In the genomic region with DNA sequence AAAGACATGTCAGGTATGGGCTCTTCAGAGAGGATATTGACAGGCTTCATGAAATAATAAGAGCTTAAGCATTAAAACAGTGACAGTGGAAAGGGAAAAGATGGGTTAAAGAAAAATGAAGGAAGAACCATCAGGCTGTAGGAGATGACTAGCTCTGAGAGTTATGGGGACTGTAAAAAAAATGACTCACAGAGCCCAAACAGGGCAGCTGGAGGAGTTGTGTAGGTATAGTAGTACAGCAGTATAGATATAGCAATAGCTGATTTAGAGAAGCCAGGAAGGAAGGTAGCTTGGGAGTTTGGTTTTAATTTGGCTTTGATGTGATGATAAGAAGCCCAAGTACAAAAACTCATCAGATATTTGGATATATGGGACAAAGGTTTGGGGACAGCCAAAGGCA, we compare ENCODE assay signal across 23 cellular contexts.
DNase-seq lines count a peak whose midpoint lies in the region; TF ChIP-seq lines count a peak whose summit lies in the region.
"Had no signal": no experiment of that assay in that cellular context is flagged by ENCODE, and none has a peak within 500 bp of the region (broad histone marks: within the 10 kb centered on the region; RNA-seq: fewer than 3 reads in every experiment).

No MANE protein-coding gene starts in this region.

- no peaks in the 10 kb centered on the region for H4K20me1 ChIP-seq in GM23248 (ENCODE audit: insufficient read depth)
- H4K20me1 ChIP-seq: BLaER1 had no signal

- no peaks in the 10 kb centered on the region for H3F3A ChIP-seq in GM23248 (ENCODE audit: insufficient read depth)

- H3K4me3 Mint-ChIP-seq in nephron, result no peak overlapping the region
- H3K4me3 Mint-ChIP-seq: CD14-positive monocyte; CD4-positive, alpha-beta memory T cell; CD4-positive, CD25-positive, alpha-beta regulatory T cell; CD8-positive, alpha-beta memory T cell had no signal

- DNase-seq in GM23248 (peak; percentile 40), RKO (ENCODE audit: low spot score) (peak; percentile 12), NCI-H748 treated with DMSO at 0.1 percent for 48 hours (lab: John Stamatoyannopoulos, UW) (no peak)
- DNase-seq in activated CD4-positive, alpha-beta T cell treated with anti-CD3 and anti-CD28 coated beads, Interleukin-2, amount 50 U/mL, for 1 hour, result no peak
- no peak for DNase-seq in activated CD8-positive, alpha-beta memory T cell treated with anti-CD3 and anti-CD28 coated beads, Interleukin-2, amount 50 U/mL, for 48 hours
- no peak for DNase-seq in central memory CD4-positive, alpha-beta T cell
- DNase-seq: 8988T; ACHN; BE2C; C1 segment of cervical spinal cord; CD4-positive, alpha-beta memory T cell; CD4-positive, CD25-positive, alpha-beta regulatory T cell; CD8-positive, alpha-beta memory T cell; COR-L47; DMS 273 treated with DMSO at 0.1 percent for 48 hours; DMS153; DMS53; DMS79; DND-41; GF-D8 had no signal

- no peaks in the 10 kb centered on the region for H3K4me1 ChIP-seq in GM23248 (ENCODE audit: insufficient read depth)
- H3K4me1 ChIP-seq: BE2C, BLaER1 had no signal

- no peaks in the 10 kb centered on the region for H3K9me3 ChIP-seq in GM23248 (ENCODE audit: low read depth)
- H3K9me3 ChIP-seq: BE2C, BLaER1 had no signal

- no peak for TF ChIP-seq CTCF in nephron (IDR thresholded peaks at IDR 0.05; ENCODE audit: unreplicated experiment in 3 of 3)

- H3K4me2 ChIP-seq in GM23248 (ENCODE audit: unreplicated experiment), result no peak overlapping the region
- H3K4me2 ChIP-seq: BLaER1 had no signal

- peaks cover 23% of the 10 kb centered on the region for H3K4me1 Mint-ChIP-seq in nephron
- H3K4me1 Mint-ChIP-seq: CD4-positive, alpha-beta memory T cell; CD8-positive, alpha-beta memory T cell had no signal

- no peaks in the 10 kb centered on the region for H3K27me3 ChIP-seq in GM23248 (replicated peaks; ENCODE audit: insufficient read depth)
- H3K27me3 ChIP-seq: BE2C, BLaER1 had no signal

- H3K27ac Mint-ChIP-seq in nephron, result peak overlapping the region; percentile 80 to 91 (median 89)
- H3K27ac Mint-ChIP-seq: CD4-positive, alpha-beta memory T cell; CD4-positive, CD25-positive, alpha-beta regulatory T cell had no signal

- no peak overlapping the region for H3K9ac ChIP-seq in GM23248
- H3K9ac ChIP-seq: BLaER1 had no signal

- no peaks in the 10 kb centered on the region for H3K79me2 ChIP-seq in GM23248 (ENCODE audit: insufficient read depth)

- no peak overlapping the region for H3K4me3 ChIP-seq in GM23248
- H3K4me3 ChIP-seq: BLaER1 had no signal

- H3K9me2 ChIP-seq in GM23248 (ENCODE audit: insufficient read depth), result no peaks in the 10 kb centered on the region

- no peaks in the 10 kb centered on the region for H3K9me3 Mint-ChIP-seq in nephron

- no peaks in the 10 kb centered on the region for H3K36me3 ChIP-seq in GM23248 (ENCODE audit: low read depth)
- H3K36me3 ChIP-seq: BE2C, BLaER1 had no signal

- no peak overlapping the region for H3K27ac ChIP-seq in GM23248
- H3K27ac ChIP-seq: BLaER1 had no signal

- no peak overlapping the region for H2AFZ ChIP-seq in GM23248

- no peaks in the 10 kb centered on the region for H3K36me3 Mint-ChIP-seq in nephron (ENCODE audit: low read depth)
- H3K36me3 Mint-ChIP-seq: CD14-positive monocyte; CD4-positive, alpha-beta memory T cell; CD4-positive, CD25-positive, alpha-beta regulatory T cell had no signal

- in situ Hi-C loops in GM23248 (cut with MboI), result no loop called here

- H3K27me3 Mint-ChIP-seq in nephron (ENCODE audit: low read depth), result peaks cover 15% of the 10 kb centered on the region

Comparison
In these comparisons a context has a peak if more than half of its experiments do, and no peak if none do; other contexts are left out.
1. DNase-seq: peak in GM23248 (single experiment) and RKO (single experiment); none in NCI-H748 treated with DMSO at 0.1 percent for 48 hours (single experiment), activated CD4-positive, alpha-beta T cell treated with anti-CD3 and anti-CD28 coated beads, Interleukin-2, amount 50 U/mL, for 1 hour (single experiment), activated CD8-positive, alpha-beta memory T cell treated with anti-CD3 and anti-CD28 coated beads, Interleukin-2, amount 50 U/mL, for 48 hours (single experiment) and central memory CD4-positive, alpha-beta T cell (single experiment).